Comparison of ENCODE assay signal across 39 cellular contexts in the genomic region with DNA sequence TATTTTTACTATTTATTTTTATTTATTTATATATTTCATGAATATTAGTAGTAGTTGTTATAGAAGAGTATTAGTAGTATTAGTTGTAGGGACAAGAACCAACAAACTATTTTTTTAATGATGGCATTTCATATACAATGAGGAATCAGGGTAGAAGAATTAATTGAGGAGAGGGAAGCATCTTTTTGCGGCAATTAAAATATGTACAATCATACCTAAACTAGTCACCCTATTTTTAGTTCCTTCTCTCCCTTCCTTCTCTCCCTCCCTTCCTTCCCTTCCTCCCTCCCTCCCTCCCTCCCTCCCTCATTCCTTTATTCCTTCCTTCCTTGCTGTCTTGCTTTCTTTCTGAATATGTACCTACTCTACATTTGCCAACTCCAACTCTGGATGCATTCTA.
"Had no signal": no experiment of that assay in that cellular context is flagged by ENCODE, and none has a peak within 500 bp of the region (broad histone marks: within the 10 kb centered on the region; RNA-seq: fewer than 3 reads in every experiment).

No MANE protein-coding gene starts in this region.

- H3K27me3 Mint-ChIP-seq: activated naive CD4-positive, alpha-beta T cell treated with anti-CD3 and anti-CD28 coated beads, Interleukin-2, amount 10 ng/mL, durations not matched to agents 7 days and 5 days; activated naive CD4-positive, alpha-beta T cell treated with anti-CD3 and anti-CD28 coated beads, Interleukin-2, amount 50 U/mL, for 24 hours; activated naive CD8-positive, alpha-beta T cell; activated naive CD8-positive, alpha-beta T cell treated with anti-CD3 and anti-CD28 coated beads for 36 hours; activated naive CD8-positive, alpha-beta T cell treated with anti-CD3 and anti-CD28 coated beads, Interleukin-2, amount 10 ng/mL, durations not matched to agents 7 days and 5 days; activated naive CD8-positive, alpha-beta T cell treated with anti-CD3 and anti-CD28 coated beads, Interleukin-2, amount 50 U/mL, for 24 hours; activated T-cell treated with anti-CD3 and anti-CD28 coated beads, Interleukin-2, amount 50 U/mL, for 24 hours; brain; central memory CD8-positive, alpha-beta T cell had no signal

- H3K36me3 ChIP-seq: adrenal gland, ascending aorta, brain microvascular endothelial cell, breast epithelium, cardiac muscle cell had no signal

- ATAC-seq: activated naive CD4-positive, alpha-beta T cell treated with anti-CD3 and anti-CD28 coated beads, Interleukin-2, amount 50 U/mL, for 72 hours; activated naive CD8-positive, alpha-beta T cell treated with anti-CD3 and anti-CD28 coated beads, Interleukin-2, amount 50 U/mL, for 24 hours; activated T-cell treated with anti-CD3 and anti-CD28 coated beads, Interleukin-2, amount 50 U/mL, for 4 hours; activated T-cell treated with anti-CD3 and anti-CD28 coated beads, Interleukin-2, amount 50 U/mL, for 72 hours; activated T-helper 17 cell treated with anti-CD3 and anti-CD28 coated beads, Interleukin-2, amount 50 U/mL, for 72 hours; body of pancreas had no signal

- H3K9me3 ChIP-seq: adrenal gland, ascending aorta, body of pancreas, breast epithelium had no signal

- H3K27ac ChIP-seq: adrenal gland, ascending aorta, brain microvascular endothelial cell, breast epithelium, cardiac muscle cell had no signal

- H3K4me3 ChIP-seq: adrenal gland, ascending aorta, body of pancreas, breast epithelium, cardiac muscle cell had no signal

- H3K36me3 Mint-ChIP-seq: activated naive CD4-positive, alpha-beta T cell treated with anti-CD3 and anti-CD28 coated beads, Interleukin-2, amount 10 ng/mL, durations not matched to agents 7 days and 5 days; activated naive CD4-positive, alpha-beta T cell treated with anti-CD3 and anti-CD28 coated beads, Interleukin-2, amount 50 U/mL, for 24 hours; activated naive CD4-positive, alpha-beta T cell treated with anti-CD3 and anti-CD28 coated beads, Interleukin-2, amount 50 U/mL, for 72 hours; activated naive CD8-positive, alpha-beta T cell; activated naive CD8-positive, alpha-beta T cell treated with anti-CD3 and anti-CD28 coated beads for 36 hours; activated naive CD8-positive, alpha-beta T cell treated with anti-CD3 and anti-CD28 coated beads, Interleukin-2, amount 10 ng/mL, durations not matched to agents 7 days and 5 days; brain had no signal

- H3K9me3 Mint-ChIP-seq: activated naive CD4-positive, alpha-beta T cell treated with anti-CD3 and anti-CD28 coated beads for 36 hours; activated naive CD4-positive, alpha-beta T cell treated with anti-CD3 and anti-CD28 coated beads, Interleukin-2, amount 10 ng/mL, durations not matched to agents 7 days and 5 days; activated naive CD4-positive, alpha-beta T cell treated with anti-CD3 and anti-CD28 coated beads, Interleukin-2, amount 50 U/mL, for 24 hours; activated naive CD4-positive, alpha-beta T cell treated with anti-CD3 and anti-CD28 coated beads, Interleukin-2, amount 50 U/mL, for 72 hours; activated naive CD8-positive, alpha-beta T cell treated with anti-CD3 and anti-CD28 coated beads for 36 hours; activated naive CD8-positive, alpha-beta T cell treated with anti-CD3 and anti-CD28 coated beads, Interleukin-2, amount 10 ng/mL, durations not matched to agents 7 days and 5 days; activated naive CD8-positive, alpha-beta T cell treated with anti-CD3 and anti-CD28 coated beads, Interleukin-2, amount 50 U/mL, for 24 hours; activated T-cell treated with anti-CD3 and anti-CD28 coated beads, Interleukin-2, amount 50 U/mL, for 24 hours; activated T-cell treated with anti-CD3 and anti-CD28 coated beads, Interleukin-2, amount 50 U/mL, for 4 hours; activated T-cell treated with anti-CD3 and anti-CD28 coated beads, Interleukin-2, amount 50 U/mL, for 72 hours; activated T-helper 1 cell treated with anti-CD3 and anti-CD28 coated beads, Interleukin-12 subunit alpha, Interleukin-12 subunit beta, Interleukin-2, Interleukin-4 antibody, amounts not matched to agents 30 ng/mL and 10 ng/mL and 1 ng/mL, durations not matched to agents 14 hours and 24 hours and 36 hours; activated T-helper 17 cell treated with anti-CD3 and anti-CD28 coated beads, Interleukin-2, amount 50 U/mL, for 72 hours; activated T-helper 2 cell treated with anti-CD3 and anti-CD28 coated beads, Interferon-gamma antibody, Interleukin-2, Interleukin-4, amounts not matched to agents 10 μg/mL and 5 μg/mL and 100 μg/mL, durations not matched to agents 14 hours and 24 hours and 36 hours; brain had no signal

- H3K4me3 Mint-ChIP-seq: activated naive CD4-positive, alpha-beta T cell treated with anti-CD3 and anti-CD28 coated beads for 36 hours; activated naive CD4-positive, alpha-beta T cell treated with anti-CD3 and anti-CD28 coated beads, Interleukin-2, amount 10 ng/mL, durations not matched to agents 7 days and 5 days; activated naive CD4-positive, alpha-beta T cell treated with anti-CD3 and anti-CD28 coated beads, Interleukin-2, amount 50 U/mL, for 24 hours; activated naive CD8-positive, alpha-beta T cell; activated naive CD8-positive, alpha-beta T cell treated with anti-CD3 and anti-CD28 coated beads for 36 hours; activated naive CD8-positive, alpha-beta T cell treated with anti-CD3 and anti-CD28 coated beads, Interleukin-2, amount 10 ng/mL, durations not matched to agents 7 days and 5 days; activated naive CD8-positive, alpha-beta T cell treated with anti-CD3 and anti-CD28 coated beads, Interleukin-2, amount 50 U/mL, for 24 hours; activated T-cell treated with anti-CD3 and anti-CD28 coated beads, Interleukin-2, amount 50 U/mL, for 24 hours; activated T-cell treated with anti-CD3 and anti-CD28 coated beads, Interleukin-2, amount 50 U/mL, for 4 hours; activated T-cell treated with anti-CD3 and anti-CD28 coated beads, Interleukin-2, amount 50 U/mL, for 72 hours; activated T-helper 1 cell treated with anti-CD3 and anti-CD28 coated beads, Interleukin-12 subunit alpha, Interleukin-12 subunit beta, Interleukin-2, Interleukin-4 antibody, amounts not matched to agents 30 ng/mL and 10 ng/mL and 1 ng/mL, durations not matched to agents 14 hours and 24 hours and 36 hours; activated T-helper 17 cell treated with anti-CD3 and anti-CD28 coated beads, Interleukin-2, amount 50 U/mL, for 72 hours; brain; central memory CD8-positive, alpha-beta T cell had no signal

- H3K4me1 ChIP-seq: adrenal gland, ascending aorta, breast epithelium had no signal

- H3K27ac Mint-ChIP-seq: activated naive CD4-positive, alpha-beta T cell treated with anti-CD3 and anti-CD28 coated beads for 36 hours; activated naive CD4-positive, alpha-beta T cell treated with anti-CD3 and anti-CD28 coated beads, Interleukin-2, amount 10 ng/mL, durations not matched to agents 7 days and 5 days; activated naive CD4-positive, alpha-beta T cell treated with anti-CD3 and anti-CD28 coated beads, Interleukin-2, amount 50 U/mL, for 24 hours; activated naive CD8-positive, alpha-beta T cell; activated naive CD8-positive, alpha-beta T cell treated with anti-CD3 and anti-CD28 coated beads for 36 hours; activated naive CD8-positive, alpha-beta T cell treated with anti-CD3 and anti-CD28 coated beads, Interleukin-2, amount 10 ng/mL, durations not matched to agents 7 days and 5 days; activated naive CD8-positive, alpha-beta T cell treated with anti-CD3 and anti-CD28 coated beads, Interleukin-2, amount 50 U/mL, for 24 hours; activated T-cell treated with anti-CD3 and anti-CD28 coated beads, Interleukin-2, amount 50 U/mL, for 24 hours; activated T-cell treated with anti-CD3 and anti-CD28 coated beads, Interleukin-2, amount 50 U/mL, for 72 hours; activated T-helper 1 cell treated with anti-CD3 and anti-CD28 coated beads, Interleukin-12 subunit alpha, Interleukin-12 subunit beta, Interleukin-2, Interleukin-4 antibody, amounts not matched to agents 30 ng/mL and 10 ng/mL and 1 ng/mL, durations not matched to agents 14 hours and 24 hours and 36 hours; activated T-helper 17 cell treated with anti-CD3 and anti-CD28 coated beads, Interleukin-2, amount 50 U/mL, for 72 hours; activated T-helper 2 cell treated with anti-CD3 and anti-CD28 coated beads, Interferon-gamma antibody, Interleukin-2, Interleukin-4, amounts not matched to agents 10 μg/mL and 5 μg/mL and 100 μg/mL, durations not matched to agents 14 hours and 24 hours and 36 hours had no signal

- H3K4me1 Mint-ChIP-seq: activated naive CD4-positive, alpha-beta T cell treated with anti-CD3 and anti-CD28 coated beads, Interleukin-2, amount 10 ng/mL, durations not matched to agents 7 days and 5 days; activated naive CD4-positive, alpha-beta T cell treated with anti-CD3 and anti-CD28 coated beads, Interleukin-2, amount 50 U/mL, for 24 hours; activated naive CD8-positive, alpha-beta T cell treated with anti-CD3 and anti-CD28 coated beads for 36 hours; activated naive CD8-positive, alpha-beta T cell treated with anti-CD3 and anti-CD28 coated beads, Interleukin-2, amount 10 ng/mL, durations not matched to agents 7 days and 5 days; activated naive CD8-positive, alpha-beta T cell treated with anti-CD3 and anti-CD28 coated beads, Interleukin-2, amount 50 U/mL, for 24 hours; activated T-helper 17 cell treated with anti-CD3 and anti-CD28 coated beads, Interleukin-2, amount 50 U/mL, for 72 hours; central memory CD8-positive, alpha-beta T cell had no signal

- FAIRE-seq: astrocyte had no signal

- DNase-seq: activated effector memory CD4-positive, alpha-beta T cell treated with anti-CD3 and anti-CD28 coated beads, Interleukin-2, amount 50 U/mL, for 16 hours; activated effector memory CD4-positive, alpha-beta T cell treated with Interleukin-2 at 50 U/mL for 16 hours; activated gamma-delta T cell; activated gamma-delta T cell treated with Interleukin-2 at 50 U/mL for 16 hours; activated naive CD4-positive, alpha-beta T cell; activated naive CD4-positive, alpha-beta T cell treated with anti-CD3 and anti-CD28 coated beads for 36 hours; activated naive CD4-positive, alpha-beta T cell treated with anti-CD3 and anti-CD28 coated beads, Interleukin-2, amount 10 ng/mL, durations not matched to agents 7 days and 5 days; activated naive CD4-positive, alpha-beta T cell treated with anti-CD3 and anti-CD28 coated beads, Interleukin-2, amount 50 U/mL, for 16 hours; activated naive CD4-positive, alpha-beta T cell treated with Interleukin-2 at 50 U/mL for 16 hours; activated naive CD8-positive, alpha-beta T cell treated with anti-CD3 and anti-CD28 coated beads for 36 hours; activated naive CD8-positive, alpha-beta T cell treated with anti-CD3 and anti-CD28 coated beads, Interleukin-2, amount 10 ng/mL, durations not matched to agents 7 days and 5 days; activated naive CD8-positive, alpha-beta T cell treated with anti-CD3 and anti-CD28 coated beads, Interleukin-2, amount 50 U/mL, for 24 hours; activated T-cell treated with anti-CD3 and anti-CD28 coated beads, Interleukin-2, amount 50 U/mL, for 1 hour; activated T-cell treated with anti-CD3 and anti-CD28 coated beads, Interleukin-2, amount 50 U/mL, for 24 hours; activated T-cell treated with anti-CD3 and anti-CD28 coated beads, Interleukin-2, amount 50 U/mL, for 4 hours; activated T-cell treated with anti-CD3 and anti-CD28 coated beads, Interleukin-2, amount 50 U/mL, for 48 hours; activated T-cell treated with anti-CD3 and anti-CD28 coated beads, Interleukin-2, amount 50 U/mL, for 72 hours; adrenal gland; amniotic stem cell; amygdala; anterior cingulate cortex; aorta; body of pancreas; brain microvascular endothelial cell; caudate nucleus; central memory CD4-positive, alpha-beta T cell; cerebellar nuclear complex had no signal

- H3K27me3 ChIP-seq: adrenal gland, ascending aorta, body of pancreas, brain microvascular endothelial cell, breast epithelium, cardiac muscle cell had no signal
